Comparison of ENCODE assay signal across 1 cellular context in genomic region chr21:45002381-45003204, GRCh38.
TF ChIP-seq lines count a peak whose summit lies in the region.

No MANE protein-coding gene starts in this region.

TF ChIP-seq in H1, 55 proteins besides CTCF, POLR2A, EP300 and RAD21:
- TF ChIP-seq TBP (IDR thresholded peaks at IDR 0.05; ENCODE audit: low read depth, low read length) (no peak), SIN3A (conservative IDR thresholded peaks at IDR 0.05 in 1 of 2, IDR thresholded peaks at IDR 0.05 in 1 of 2; ENCODE audit: low read depth in 1 of 2, low read length in 2 of 2) (no peak), GTF2F1 (IDR thresholded peaks at IDR 0.05; ENCODE audit: borderline replicate concordance, low read depth, low read length) (no peak), CREB1 (IDR thresholded peaks at IDR 0.05) (no peak), SRF (IDR thresholded peaks at IDR 0.05; ENCODE audit: low read depth, low read length) (no peak), BACH1 (IDR thresholded peaks at IDR 0.05; ENCODE audit: low read length) (no peak), SP1 (IDR thresholded peaks at IDR 0.05; ENCODE audit: low read depth, low read length) (no peak), BCL11A (IDR thresholded peaks at IDR 0.05; ENCODE audit: low read depth in 2 of 2, low read length in 2 of 2) (no peak), KDM1A (IDR thresholded peaks at IDR 0.05; ENCODE audit: borderline replicate concordance, low read length) (no peak), TAF1 (IDR thresholded peaks at IDR 0.05; ENCODE audit: low read depth, low read length) (no peak), SIX5 (IDR thresholded peaks at IDR 0.05; ENCODE audit: low read depth, low read length) (no peak), JUND (IDR thresholded peaks at IDR 0.05; ENCODE audit: low read length) (no peak), TEAD4 (IDR thresholded peaks at IDR 0.05; ENCODE audit: low read depth, low read length) (no peak), MAX (IDR thresholded peaks at IDR 0.05) (no peak), ATF3 (IDR thresholded peaks at IDR 0.05; ENCODE audit: insufficient read depth, low read depth, low read length) (no peak), CEBPB (IDR thresholded peaks at IDR 0.05; ENCODE audit: low read depth, low read length) (no peak), MAFK (IDR thresholded peaks at IDR 0.05; ENCODE audit: low read depth, low read length) (no peak), TCF12 (IDR thresholded peaks at IDR 0.05; ENCODE audit: low read depth, low read length) (no peak)
